8 cellular contexts compared by ENCODE assay signal in genomic region chr17:19317359-19318095, GRCh38. TPM values are rescaled to one million over a fixed set of nuclear protein-coding genes. Genes with fewer than 3 reads are reported as not detected.
A peak's percentile ranks its signal among the peaks of the same experiment; 100 is the strongest.
DNase-seq lines count a peak whose midpoint lies in the region; ATAC-seq and TF ChIP-seq lines count a peak whose summit lies in the region.

No MANE protein-coding gene starts in this region.

- 36 to 41% methylated on average over 19 of the region's 19 CpGs for WGBS in heart right ventricle, 2 donors
- WGBS in trophoblast cell (ENCODE audit: extremely low coverage, insufficient coverage, insufficient read length) = no CpG with 5 or more reads among the region's 19 CpGs

- H3K4me3 ChIP-seq in heart right ventricle (no peak overlapping the region), trophoblast cell (ENCODE audit: low read depth, low read length) (no peak overlapping the region)

- H2BK120ac ChIP-seq in trophoblast cell (ENCODE audit: insufficient read depth, low read length, poor library complexity) = no peak overlapping the region

- TF ChIP-seq CTCF in heart right ventricle (IDR thresholded peaks at IDR 0.05) = peak in 8 of 9 donors; percentile 18 to 70 (median 41)

- no peak overlapping the region for H3K4me2 ChIP-seq in trophoblast cell (ENCODE audit: low read length)

- no peak overlapping the region for H2BK12ac ChIP-seq in trophoblast cell (ENCODE audit: low read length)

- H4K8ac ChIP-seq in trophoblast cell (ENCODE audit: low read depth, low read length) = no peak overlapping the region

- no peak overlapping the region for H2BK5ac ChIP-seq in trophoblast cell (ENCODE audit: low read depth, low read length, poor library complexity)

- no peaks in the 10 kb centered on the region for H3K79me2 ChIP-seq in trophoblast cell (ENCODE audit: control insufficient read depth, insufficient read depth, low read length, poor library complexity)

- intact Hi-C loops in heart right ventricle (cut with DNase I) = loop anchor here in 1 of 10 donors (5.0 kb wide), 1 partner anchor 130 kb away; no protein-coding TSS in a partner anchor

- H3K27ac ChIP-seq in heart right ventricle (peak overlapping the region in 9 of 10 donors; percentile 7 to 73 (median 48)), trophoblast cell (ENCODE audit: low read depth, low read length) (no peak overlapping the region)

- H4K12ac ChIP-seq in trophoblast cell (ENCODE audit: low read depth, low read length) = no peak overlapping the region

- no peak overlapping the region for H3K4ac ChIP-seq in trophoblast cell (ENCODE audit: low read depth, low read length)

- peaks cover 0 to 55% (median 17%) of the 10 kb centered on the region in 9 donors for H3K36me3 ChIP-seq in heart right ventricle
- H3K36me3 ChIP-seq in trophoblast cell (ENCODE audit: control insufficient read depth in 1 of 2, insufficient read depth in 2 of 2, low read length in 2 of 2) = peaks cover 41 to 45% of the 10 kb centered on the region in 2 experiments

- no peak overlapping the region for H3K23ac ChIP-seq in trophoblast cell (ENCODE audit: low read length)

- no peak overlapping the region for H4K91ac ChIP-seq in trophoblast cell (ENCODE audit: low read depth, low read length)

- peaks cover 3 to 53% (median 39%) of the 10 kb centered on the region in 9 donors for H3K4me1 ChIP-seq in heart right ventricle
- H3K4me1 ChIP-seq in trophoblast cell (ENCODE audit: control insufficient read depth in 1 of 2, insufficient read depth in 2 of 2, low read length in 2 of 2) = peaks cover 4 to 6% of the 10 kb centered on the region in 2 experiments

- H3K27me3 ChIP-seq in heart right ventricle (peaks cover 0 to 76% (median 0%) of the 10 kb centered on the region in 7 donors), trophoblast cell (ENCODE audit: insufficient read depth, low read length) (no peaks in the 10 kb centered on the region)

- no peak overlapping the region for H3K18ac ChIP-seq in trophoblast cell (ENCODE audit: low read length)

- H3K9me3 ChIP-seq in heart right ventricle (no peaks in the 10 kb centered on the region), trophoblast cell (ENCODE audit: insufficient read depth, low read depth, low read length) (no peaks in the 10 kb centered on the region)

- no peak overlapping the region for H3K14ac ChIP-seq in trophoblast cell (ENCODE audit: low read length)

- peak; percentile 35 for DNase-seq in CD1c-positive myeloid dendritic cell (ENCODE audit: extremely low spot score)
- DNase-seq in SW480 (ENCODE audit: low spot score) = peak; percentile 91
- peak; percentile 78 to 89 for DNase-seq in heart right ventricle
- DNase-seq in trophoblast cell = peak; percentile 73 to 76
- DNase-seq in T-helper 1 cell = no peak
- DNase-seq in GOT3 (lab: John Stamatoyannopoulos, UW) = no peak

- no peaks in the 10 kb centered on the region for H3K79me1 ChIP-seq in trophoblast cell (ENCODE audit: low read length)

- no peak overlapping the region for H2AK5ac ChIP-seq in trophoblast cell (ENCODE audit: low read length)

- ATAC-seq in HG02798 (IDR thresholded peaks at IDR 0.05; ENCODE audit: poor library complexity, unreplicated experiment) (peak; percentile 81), heart right ventricle (peak; percentile 88 to 96 (median 94)), GM18870 (IDR thresholded peaks at IDR 0.05; ENCODE audit: unreplicated experiment) (no peak)

- no peak overlapping the region for H3K9ac ChIP-seq in trophoblast cell (ENCODE audit: low read length)

- no peak overlapping the region for H2AFZ ChIP-seq in trophoblast cell (ENCODE audit: insufficient read depth, low read length, poor library complexity)

RNA-seq across cellular contexts. Expression of gene B9D1, which starts 45.0 kb away (rescaled TPM):
- total RNA-seq in heart right ventricle = 10 to 100 TPM in 5 of 10 donors, 1 to 10 TPM in 5; 5.3 to 18.8 (median 10.4) TPM
- polyA plus RNA-seq in heart right ventricle = 10 to 100 TPM in 1 of 2 donors, 1 to 10 TPM in 1; 9.4 to 11.6 TPM
- 7.2 and 7.3 TPM in 2 replicates for polyA plus RNA-seq in trophoblast cell (2013)

Comparison
In these comparisons a context has a peak if more than half of its experiments do, and no peak if none do; other contexts are left out.
1. DNase-seq: peak in CD1c-positive myeloid dendritic cell (single experiment), SW480 (single experiment), heart right ventricle (2 of 2) and trophoblast cell (2 of 2); none in T-helper 1 cell (0 of 5) and GOT3 (single experiment).